15 cellular contexts compared by ENCODE assay signal in the genomic region with DNA sequence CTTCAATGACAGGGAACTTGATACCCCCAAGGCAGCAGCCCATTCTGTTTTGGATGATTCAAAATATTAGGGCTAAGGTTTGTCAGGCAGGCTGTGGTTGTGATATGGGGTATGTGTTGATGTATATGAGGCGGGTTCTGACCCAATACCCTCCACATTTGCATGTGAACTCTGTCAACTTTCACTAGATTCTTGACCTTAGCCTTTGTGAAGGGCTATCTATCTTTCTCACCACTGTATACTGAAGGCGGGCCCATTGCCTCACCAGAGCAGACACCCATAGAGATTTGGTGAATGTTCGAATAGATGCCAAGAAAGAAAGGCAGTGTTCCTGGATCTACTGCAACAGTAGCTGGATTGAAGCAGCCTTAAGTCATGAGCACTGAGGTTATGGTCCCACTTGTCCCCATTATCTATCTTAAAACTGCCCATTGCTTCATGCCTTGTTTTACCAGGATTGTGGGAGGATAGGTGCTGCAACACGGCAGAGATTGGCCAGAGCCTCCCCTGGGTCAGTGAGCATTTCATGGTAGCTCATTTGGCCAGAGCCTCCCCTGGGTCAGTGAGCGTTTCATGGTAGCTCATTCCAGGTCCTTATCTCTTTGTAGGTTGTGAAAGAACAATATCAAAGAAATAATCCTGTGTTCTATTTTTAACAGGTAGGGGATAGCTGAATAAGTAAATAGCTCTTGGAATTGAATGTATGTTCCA.
"Had no signal": no experiment of that assay in that cellular context is flagged by ENCODE, and none has a peak within 500 bp of the region (broad histone marks: within the 10 kb centered on the region; RNA-seq: fewer than 3 reads in every experiment).

No MANE protein-coding gene starts in this region.

- ATAC-seq: effector memory CD8-positive, alpha-beta T cell; left lobe of liver; natural killer cell had no signal

- DNase-seq: activated B cell treated with CpG ODN at 0.5 μM for 24 hours; activated CD4-positive, alpha-beta T cell treated with anti-CD3 and anti-CD28 coated beads for 48 hours; activated CD8-positive, alpha-beta memory T cell treated with anti-CD3 and anti-CD28 coated beads, Interleukin-2, amount 50 U/mL, for 48 hours; activated naive CD8-positive, alpha-beta T cell treated with anti-CD3 and anti-CD28 coated beads for 36 hours; brain microvascular endothelial cell; effector memory CD8-positive, alpha-beta T cell; natural killer cell; nucleus accumbens; stimulated activated CD4-positive, alpha-beta T cell treated with anti-CD3 and anti-CD28 coated beads, Interleukin-2, amount 100 ng/mL, for 48 hours; stimulated activated naive CD4-positive, alpha-beta T cell treated with Interleukin-2 at 50 U/mL for 16 hours; substantia nigra; transverse colon had no signal

- H3K36me3 ChIP-seq: brain microvascular endothelial cell, right atrium auricular region, transverse colon had no signal

- H3K27me3 ChIP-seq: brain microvascular endothelial cell, right atrium auricular region, transverse colon had no signal

- FAIRE-seq: islet of Langerhans had no signal

- H3K9me3 ChIP-seq: right atrium auricular region, transverse colon had no signal

- H3K4me3 ChIP-seq: right atrium auricular region, transverse colon had no signal

- H3K4me1 ChIP-seq: right atrium auricular region, transverse colon had no signal

- H3K27ac ChIP-seq: brain microvascular endothelial cell, right atrium auricular region, transverse colon had no signal
